19 cellular contexts compared by ENCODE assay signal in genomic region chr3:52023101-52023770, GRCh38. TPM values are rescaled to one million over a fixed set of nuclear protein-coding genes. Genes with fewer than 3 reads are reported as not detected.
DNase-seq lines count a peak whose midpoint lies in the region; ATAC-seq, FAIRE-seq and TF ChIP-seq lines count a peak whose summit lies in the region.
"Had no signal": no experiment of that assay in that cellular context is flagged by ENCODE, and none has a peak within 500 bp of the region (broad histone marks: within the 10 kb centered on the region; RNA-seq: fewer than 3 reads in every experiment).

No MANE protein-coding gene starts in this region.

- H3K36me3 Mint-ChIP-seq in stimulated activated effector memory CD8-positive, alpha-beta T cell treated with anti-CD3 and anti-CD28 coated beads, Interleukin-12 subunit alpha, Interleukin-12 subunit beta, amount 100 ng/mL, for 72 hours, result no peaks in the 10 kb centered on the region

- H3K4me3 ChIP-seq in OCI-LY3 (ENCODE audit: low read length) (peak overlapping the region; percentile 8; the same call in 1 of the 2 replicates), gastroesophageal sphincter (peak overlapping the region in 1 of 2 donors; percentile 12)
- H3K4me3 ChIP-seq: body of pancreas, SJCRH30 had no signal

- ATAC-seq in gastroesophageal sphincter (no peak), HG02885 (IDR thresholded peaks at IDR 0.05; ENCODE audit: poor library complexity, unreplicated experiment) (no peak), GM18502 (IDR thresholded peaks at IDR 0.05; ENCODE audit: poor library complexity, unreplicated experiment) (no peak), GM21528 (IDR thresholded peaks at IDR 0.05; ENCODE audit: low FRiP score, unreplicated experiment) (no peak)
- no peak for ATAC-seq in stimulated activated effector memory CD8-positive, alpha-beta T cell treated with anti-CD3 and anti-CD28 coated beads, Interleukin-12 subunit alpha, Interleukin-12 subunit beta, amount 100 ng/mL, for 72 hours
- ATAC-seq: body of pancreas; stimulated activated naive CD8-positive, alpha-beta T cell treated with anti-CD3 and anti-CD28 coated beads, Interleukin-15, Interleukin-2, amounts not matched to agents 100 U/mL and 50 U/mL, for 24 hours had no signal

- no peak overlapping the region for H3K4me3 Mint-ChIP-seq in stimulated activated effector memory CD8-positive, alpha-beta T cell treated with anti-CD3 and anti-CD28 coated beads, Interleukin-12 subunit alpha, Interleukin-12 subunit beta, amount 100 ng/mL, for 72 hours

- H3K4me1 ChIP-seq in OCI-LY3 (ENCODE audit: low read length) (peaks cover 27% of the 10 kb centered on the region), gastroesophageal sphincter (peaks cover 0 to 80% (median 41%) of the 10 kb centered on the region in 3 donors)
- H3K4me1 ChIP-seq: body of pancreas had no signal

- DNase-seq in GM12892 (ENCODE audit: insufficient read length) (no peak), kidney glomerular epithelial cell (lab: John Stamatoyannopoulos, UW) (no peak)
- DNase-seq in stimulated activated effector memory CD8-positive, alpha-beta T cell treated with anti-CD3 and anti-CD28 coated beads, Interleukin-12 subunit alpha, Interleukin-12 subunit beta, amount 100 ng/mL, for 72 hours (ENCODE audit: low spot score in 2 of 2), result no peak
- DNase-seq: activated CD4-positive, alpha-beta T cell treated with anti-CD3 and anti-CD28 coated beads for 4 hours; activated CD8-positive, alpha-beta memory T cell treated with anti-CD3 and anti-CD28 coated beads, Interleukin-2, amount 50 U/mL, for 48 hours; activated naive CD4-positive, alpha-beta T cell; body of pancreas; effector CD4-positive, alpha-beta T cell; GDM1; NCI-H146; SJCRH30; small intestine; stimulated activated naive CD8-positive, alpha-beta T cell treated with anti-CD3 and anti-CD28 coated beads, Interleukin-15, Interleukin-2, amounts not matched to agents 100 U/mL and 50 U/mL, for 24 hours had no signal

- WGBS in gastroesophageal sphincter (ENCODE audit: low coverage in 1 of 2), 2 donors, result no CpG with 5 or more reads among the region's 3 CpGs

- peaks cover 7% of the 10 kb centered on the region; the same call in 1 of the 2 replicates for H3K27me3 ChIP-seq in OCI-LY3 (ENCODE audit: low read depth, low read length)
- H3K27me3 ChIP-seq in gastroesophageal sphincter, result no peaks in the 10 kb centered on the region
- H3K27me3 ChIP-seq: body of pancreas, SJCRH30 had no signal

- H3K4me2 ChIP-seq in OCI-LY3 (ENCODE audit: low read length), result peak overlapping the region; percentile 50

- H2AFZ ChIP-seq in OCI-LY3 (ENCODE audit: low read depth, low read length), result peak overlapping the region; percentile 58; the same call in 1 of the 2 replicates

- no peaks in the 10 kb centered on the region for H3K79me2 ChIP-seq in OCI-LY3 (ENCODE audit: low read length)

- no peaks in the 10 kb centered on the region for H3K9me3 Mint-ChIP-seq in stimulated activated effector memory CD8-positive, alpha-beta T cell treated with anti-CD3 and anti-CD28 coated beads, Interleukin-12 subunit alpha, Interleukin-12 subunit beta, amount 100 ng/mL, for 72 hours

- no peak for TF ChIP-seq POLR2A in GM12892 (IDR thresholded peaks at IDR 0.05; ENCODE audit: low read depth, low read length)
- TF ChIP-seq POLR2A in gastroesophageal sphincter (IDR thresholded peaks at IDR 0.05), result no peak

- H3K36me3 ChIP-seq in OCI-LY3 (replicated peaks; ENCODE audit: low read depth, low read length), result no peaks in the 10 kb centered on the region
- H3K36me3 ChIP-seq in gastroesophageal sphincter, result no peaks in the 10 kb centered on the region
- H3K36me3 ChIP-seq: SJCRH30 had no signal

- H3K27ac ChIP-seq in OCI-LY3 (ENCODE audit: low read length) (no peak overlapping the region), gastroesophageal sphincter (peak overlapping the region in 3 of 4 donors; percentile 73 to 81 (median 74))
- H3K27ac ChIP-seq: body of pancreas, SJCRH30 had no signal

- TF ChIP-seq CTCF in OCI-LY3 (IDR thresholded peaks at IDR 0.05; ENCODE audit: low read depth, low read length) (no peak), gastroesophageal sphincter (IDR thresholded peaks at IDR 0.05) (no peak)

- TF ChIP-seq EP300 in gastroesophageal sphincter (IDR thresholded peaks at IDR 0.05), result no peak

- H3K9ac ChIP-seq in OCI-LY3 (ENCODE audit: low read length), result peak overlapping the region; percentile 16; the same call in 1 of the 2 replicates

- FAIRE-seq in GM12892 (lab: Jason Lieb, UNC), result peak; percentile 30
- FAIRE-seq: D721Med, small intestine had no signal

- no peaks in the 10 kb centered on the region for H3K9me3 ChIP-seq in OCI-LY3 (ENCODE audit: insufficient read depth, low read length)
- H3K9me3 ChIP-seq in gastroesophageal sphincter, result no peaks in the 10 kb centered on the region
- H3K9me3 ChIP-seq: body of pancreas, SJCRH30 had no signal

- H3K4me1 Mint-ChIP-seq in stimulated activated effector memory CD8-positive, alpha-beta T cell treated with anti-CD3 and anti-CD28 coated beads, Interleukin-12 subunit alpha, Interleukin-12 subunit beta, amount 100 ng/mL, for 72 hours, result peaks cover 17% of the 10 kb centered on the region

- no peaks in the 10 kb centered on the region for H4K20me1 ChIP-seq in OCI-LY3 (ENCODE audit: insufficient read depth, low read length)

- H3K27ac Mint-ChIP-seq in stimulated activated effector memory CD8-positive, alpha-beta T cell treated with anti-CD3 and anti-CD28 coated beads, Interleukin-12 subunit alpha, Interleukin-12 subunit beta, amount 100 ng/mL, for 72 hours, result peak overlapping the region; percentile 5

RNA-seq across cellular contexts. Expression of gene RPL29, which starts 27.5 kb away (rescaled TPM):
- polyA plus RNA-seq in GM12892 (2012; ENCODE audit: missing spikeins), result 3,428 TPM
- 1,000 to 10,000 TPM in 3 of 4 donors, 100 to 1,000 TPM in 1; 775 to 1,945 (median 1,298) TPM for total RNA-seq in gastroesophageal sphincter

RNA-seq across cellular contexts. Expression of gene DUSP7, which starts 33.1 kb away (rescaled TPM):
- polyA plus RNA-seq in GM12892 (2012; ENCODE audit: missing spikeins), result 7.0 TPM
- total RNA-seq in gastroesophageal sphincter, result 10 to 100 TPM; 10.2 to 18.1 (median 14.7) TPM

RNA-seq across cellular contexts. Expression of gene ACY1, which starts 39.9 kb away (rescaled TPM):
- polyA plus RNA-seq in GM12892 (2012; ENCODE audit: missing spikeins), result 42.5 TPM
- total RNA-seq in gastroesophageal sphincter, result 10 to 100 TPM; 10.6 to 21.4 (median 19.5) TPM

RNA-seq across cellular contexts. Expression of gene ABHD14A, which starts 48.4 kb away (rescaled TPM):
- polyA plus RNA-seq in GM12892 (2012; ENCODE audit: missing spikeins), result 7.9 TPM
- 10 to 100 TPM; 12.6 to 20.2 (median 13.8) TPM for total RNA-seq in gastroesophageal sphincter

RNA-seq across cellular contexts. Expression of gene ABHD14B, which starts 49.4 kb away (rescaled TPM):
- 43.7 TPM for polyA plus RNA-seq in GM12892 (2012; ENCODE audit: missing spikeins)
- 10 to 100 TPM; 34.6 to 46.8 (median 45.1) TPM for total RNA-seq in gastroesophageal sphincter
